In the genomic region with DNA sequence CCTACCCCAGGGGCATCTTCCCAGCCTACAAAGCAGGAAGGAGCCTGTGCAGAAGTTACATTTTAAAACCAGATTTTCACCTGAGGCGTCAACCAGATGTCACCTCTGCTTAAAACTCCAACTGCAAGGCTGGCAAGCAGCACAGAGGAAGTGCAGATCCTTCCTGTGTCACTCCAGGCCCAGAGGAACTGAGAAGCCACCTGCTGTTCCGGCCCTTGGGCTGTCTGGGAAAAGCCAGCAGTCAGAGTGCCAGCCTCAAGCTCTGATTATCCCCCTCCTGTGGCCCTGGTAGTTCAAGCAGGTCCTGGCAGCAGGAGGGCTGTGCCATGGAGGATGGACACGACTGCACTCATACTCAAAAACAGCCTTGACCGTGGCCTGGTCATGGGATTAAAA, we compare ENCODE assay signal across 1 cellular context.
A peak's percentile ranks its signal among the peaks of the same experiment; 100 is the strongest.
TF ChIP-seq lines count a peak whose summit lies in the region.

No MANE protein-coding gene starts in this region.

TF ChIP-seq in HEK293, 187 proteins besides CTCF, POLR2A, EP300 and RAD21 (continued from another document):
- TF ChIP-seq, protein P1, sequence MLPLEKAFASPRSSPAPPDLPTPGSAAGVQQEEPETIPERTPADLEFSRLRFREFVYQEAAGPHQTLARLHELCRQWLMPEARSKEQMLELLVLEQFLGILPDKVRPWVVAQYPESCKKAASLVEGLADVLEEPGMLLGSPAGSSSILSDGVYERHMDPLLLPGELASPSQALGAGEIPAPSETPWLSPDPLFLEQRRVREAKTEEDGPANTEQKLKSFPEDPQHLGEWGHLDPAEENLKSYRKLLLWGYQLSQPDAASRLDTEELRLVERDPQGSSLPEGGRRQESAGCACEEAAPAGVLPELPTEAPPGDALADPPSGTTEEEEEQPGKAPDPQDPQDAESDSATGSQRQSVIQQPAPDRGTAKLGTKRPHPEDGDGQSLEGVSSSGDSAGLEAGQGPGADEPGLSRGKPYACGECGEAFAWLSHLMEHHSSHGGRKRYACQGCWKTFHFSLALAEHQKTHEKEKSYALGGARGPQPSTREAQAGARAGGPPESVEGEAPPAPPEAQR (tag by site-specific recombination; IDR thresholded peaks at IDR 0.05), result no peak
- TF ChIP-seq KLF8 (tag by site-specific recombination; IDR thresholded peaks at IDR 0.05) (no peak), ZIC2 (tag by site-specific recombination; IDR thresholded peaks at IDR 0.05) (peak; percentile 76), ZNF16 (tag by site-specific recombination; IDR thresholded peaks at IDR 0.05; ENCODE audit: low read depth) (no peak), ZBTB1 (tag by site-specific recombination; IDR thresholded peaks at IDR 0.05) (no peak), ZBTB7A (tag by site-specific recombination; IDR thresholded peaks at IDR 0.05; ENCODE audit: low read depth) (no peak)
- TF ChIP-seq, protein P2, sequence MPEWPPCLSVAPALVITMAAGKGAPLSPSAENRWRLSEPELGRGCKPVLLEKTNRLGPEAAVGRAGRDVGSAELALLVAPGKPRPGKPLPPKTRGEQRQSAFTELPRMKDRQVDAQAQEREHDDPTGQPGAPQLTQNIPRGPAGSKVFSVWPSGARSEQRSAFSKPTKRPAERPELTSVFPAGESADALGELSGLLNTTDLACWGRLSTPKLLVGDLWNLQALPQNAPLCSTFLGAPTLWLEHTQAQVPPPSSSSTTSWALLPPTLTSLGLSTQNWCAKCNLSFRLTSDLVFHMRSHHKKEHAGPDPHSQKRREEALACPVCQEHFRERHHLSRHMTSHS (tag by site-specific recombination; IDR thresholded peaks at IDR 0.05), result no peak
